In the genomic region with DNA sequence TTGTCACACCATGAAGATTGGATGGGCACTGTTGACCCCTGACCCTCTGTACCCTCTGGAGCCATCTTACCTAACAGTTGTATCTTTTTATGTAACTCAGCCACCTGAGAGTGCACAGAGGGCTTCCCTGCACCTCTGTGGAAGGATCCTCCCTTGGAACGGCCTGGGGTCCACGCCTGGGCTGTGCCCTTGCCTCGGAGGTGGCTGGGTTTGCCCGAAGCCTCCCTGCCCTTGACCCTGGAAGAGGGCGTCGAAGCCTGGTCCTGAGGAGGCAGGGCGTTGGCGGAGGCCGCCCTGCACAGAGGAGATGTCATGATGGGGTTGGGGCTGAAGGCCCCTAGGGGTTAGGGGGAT, we compare ENCODE assay signal across 1 cellular context.
TF ChIP-seq lines count a peak whose summit lies in the region.

No MANE protein-coding gene starts in this region.

TF ChIP-seq in H1, 55 proteins besides CTCF, POLR2A, EP300 and RAD21:
- TF ChIP-seq RFX5 (IDR thresholded peaks at IDR 0.05; ENCODE audit: borderline replicate concordance, low read depth, low read length) (no peak), SAP30 (IDR thresholded peaks at IDR 0.05; ENCODE audit: insufficient read depth, insufficient replicate concordance, low read length) (peak; percentile 81), EZH2 (IDR thresholded peaks at IDR 0.05; ENCODE audit: low read depth, low read length, severe bottlenecking) (no peak)
